ENCODE assay signal across 15 cellular contexts in the genomic region with DNA sequence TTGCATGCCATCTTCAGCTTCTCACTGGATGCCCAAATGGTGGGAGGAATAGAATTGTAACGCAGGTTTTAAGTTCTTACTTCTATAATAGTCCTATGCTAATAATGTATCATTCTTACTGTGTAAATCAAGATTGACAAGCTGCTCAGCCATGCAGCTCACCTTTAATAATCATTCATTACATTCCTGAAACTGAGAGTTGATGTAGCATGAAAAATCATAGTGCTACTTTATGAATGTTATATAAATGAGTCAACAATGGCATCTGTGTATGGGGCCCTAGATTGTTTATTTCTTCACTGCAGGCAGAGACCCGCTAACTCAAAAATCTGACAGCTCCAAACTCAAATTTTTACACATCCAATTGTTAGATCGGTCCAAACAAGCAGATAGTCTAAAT. TPM values are rescaled to one million over a fixed set of nuclear protein-coding genes. Genes with fewer than 3 reads are reported as not detected.
DNase-seq lines count a peak whose midpoint lies in the region; ATAC-seq lines count a peak whose summit lies in the region.
"Had no signal": no experiment of that assay in that cellular context is flagged by ENCODE, and none has a peak within 500 bp of the region (broad histone marks: within the 10 kb centered on the region; RNA-seq: fewer than 3 reads in every experiment).

No MANE protein-coding gene starts in this region.

- H3K4me1 ChIP-seq in CD4-positive, alpha-beta memory T cell (ENCODE audit: insufficient read depth, low read length): no peaks in the 10 kb centered on the region

- H3K36me3 Mint-ChIP-seq in activated T-helper 2 cell treated with anti-CD3 and anti-CD28 coated beads, Interferon-gamma antibody, Interleukin-2, Interleukin-4, amounts not matched to agents 10 μg/mL and 5 μg/mL and 100 μg/mL, durations not matched to agents 14 hours and 24 hours and 36 hours (ENCODE audit: low read depth): no peaks in the 10 kb centered on the region
- peaks cover 0 to 3% of the 10 kb centered on the region in 2 donors for H3K36me3 Mint-ChIP-seq in CD4-positive, alpha-beta memory T cell

- no peaks in the 10 kb centered on the region for H3K27me3 ChIP-seq in CD4-positive, alpha-beta memory T cell (ENCODE audit: insufficient read depth, low read length)

- no peak overlapping the region for H3K4me3 Mint-ChIP-seq in activated T-helper 2 cell treated with anti-CD3 and anti-CD28 coated beads, Interferon-gamma antibody, Interleukin-2, Interleukin-4, amounts not matched to agents 10 μg/mL and 5 μg/mL and 100 μg/mL, durations not matched to agents 14 hours and 24 hours and 36 hours (ENCODE audit: low read depth)
- H3K4me3 Mint-ChIP-seq in CD4-positive, alpha-beta memory T cell: no peak overlapping the region
- H3K4me3 Mint-ChIP-seq: endodermal cell; T-helper 1 cell treated with Interleukin-12 subunit alpha and Interleukin-12 subunit beta and Interleukin-4 antibody, amounts not matched to agents 30 μg/mL and 1 μg/mL, for 36 hours had no signal

- H3K4me3 ChIP-seq in CD4-positive, alpha-beta memory T cell (ENCODE audit: low read length in 2 of 2): no peak overlapping the region
- H3K4me3 ChIP-seq: lung had no signal

- no peaks in the 10 kb centered on the region for H3K4me1 Mint-ChIP-seq in activated T-helper 2 cell treated with anti-CD3 and anti-CD28 coated beads, Interferon-gamma antibody, Interleukin-2, Interleukin-4, amounts not matched to agents 10 μg/mL and 5 μg/mL and 100 μg/mL, durations not matched to agents 14 hours and 24 hours and 36 hours (ENCODE audit: low read depth)
- H3K4me1 Mint-ChIP-seq in CD4-positive, alpha-beta memory T cell: no peaks in the 10 kb centered on the region

- CTCF ChIA-PET in CD4-positive, alpha-beta memory T cell (lab: Charles Lee; ENCODE audit: partially characterized antibody): no interaction called here

- intact Hi-C loops in activated T-helper 2 cell treated with anti-CD3 and anti-CD28 coated beads, Interferon-gamma antibody, Interleukin-2, Interleukin-4, amounts not matched to agents 10 μg/mL and 5 μg/mL and 100 μg/mL, durations not matched to agents 14 hours and 24 hours and 36 hours (cut with micrococcal nuclease): loop anchor here (10.0 kb wide), 2 partner anchors 600 to 750 kb away; no protein-coding TSS in a partner anchor
- intact Hi-C loops in CD4-positive, alpha-beta memory T cell (cut with micrococcal nuclease): no loop called here

- POLR2A ChIA-PET in CD4-positive, alpha-beta memory T cell (lab: Charles Lee; ENCODE audit: partially characterized antibody): no interaction called here

- H3K36me3 ChIP-seq in CD4-positive, alpha-beta memory T cell (ENCODE audit: insufficient read depth, low read length): no peaks in the 10 kb centered on the region

- DNase-seq in EL (peak; percentile 26), pons (ENCODE audit: low spot score) (no peak), RKO (ENCODE audit: low spot score) (no peak)
- no peak for DNase-seq in activated T-helper 2 cell treated with anti-CD3 and anti-CD28 coated beads, Interferon-gamma antibody, Interleukin-2, Interleukin-4, amounts not matched to agents 10 μg/mL and 5 μg/mL and 100 μg/mL, durations not matched to agents 14 hours and 24 hours and 36 hours (ENCODE audit: low spot score)
- no peak for DNase-seq in CD4-positive, alpha-beta memory T cell
- DNase-seq: hippocampal formation; NCI-H187; stimulated activated naive CD4-positive, alpha-beta T cell treated with Interleukin-2 at 50 U/mL for 16 hours had no signal

- no peak overlapping the region for H3K27ac Mint-ChIP-seq in activated T-helper 2 cell treated with anti-CD3 and anti-CD28 coated beads, Interferon-gamma antibody, Interleukin-2, Interleukin-4, amounts not matched to agents 10 μg/mL and 5 μg/mL and 100 μg/mL, durations not matched to agents 14 hours and 24 hours and 36 hours
- H3K27ac Mint-ChIP-seq in CD4-positive, alpha-beta memory T cell: no peak overlapping the region
- H3K27ac Mint-ChIP-seq: endodermal cell; T-helper 1 cell treated with Interleukin-12 subunit alpha and Interleukin-12 subunit beta and Interleukin-4 antibody, amounts not matched to agents 30 μg/mL and 1 μg/mL, for 36 hours had no signal

- H3K9me3 Mint-ChIP-seq in activated T-helper 2 cell treated with anti-CD3 and anti-CD28 coated beads, Interferon-gamma antibody, Interleukin-2, Interleukin-4, amounts not matched to agents 10 μg/mL and 5 μg/mL and 100 μg/mL, durations not matched to agents 14 hours and 24 hours and 36 hours: no peaks in the 10 kb centered on the region
- H3K9me3 Mint-ChIP-seq in CD4-positive, alpha-beta memory T cell: no peaks in the 10 kb centered on the region
- H3K9me3 Mint-ChIP-seq: endodermal cell; T-helper 1 cell treated with Interleukin-12 subunit alpha and Interleukin-12 subunit beta and Interleukin-4 antibody, amounts not matched to agents 30 μg/mL and 1 μg/mL, for 36 hours had no signal

- no peak overlapping the region for H3K27ac ChIP-seq in CD4-positive, alpha-beta memory T cell (ENCODE audit: low read depth, low read length)

- H3K27me3 Mint-ChIP-seq in activated T-helper 2 cell treated with anti-CD3 and anti-CD28 coated beads, Interferon-gamma antibody, Interleukin-2, Interleukin-4, amounts not matched to agents 10 μg/mL and 5 μg/mL and 100 μg/mL, durations not matched to agents 14 hours and 24 hours and 36 hours (ENCODE audit: low read depth): no peaks in the 10 kb centered on the region
- peaks cover 5 to 6% of the 10 kb centered on the region in 2 donors for H3K27me3 Mint-ChIP-seq in CD4-positive, alpha-beta memory T cell

- H3K9me3 ChIP-seq in CD4-positive, alpha-beta memory T cell (ENCODE audit: control insufficient read depth in 1 of 2, low read length in 2 of 2): no peaks in the 10 kb centered on the region

- ATAC-seq in GM19023 (IDR thresholded peaks at IDR 0.05; ENCODE audit: unreplicated experiment) (peak; percentile 72), HG02571 (IDR thresholded peaks at IDR 0.05; ENCODE audit: unreplicated experiment) (peak; percentile 37), HG03159 (IDR thresholded peaks at IDR 0.05; ENCODE audit: unreplicated experiment) (peak; percentile 77)

RNA-seq across cellular contexts. Expression of a gene that starts 34.4 kb away (rescaled TPM):
- 96.5 and 102 TPM in 2 replicates for total RNA-seq in activated T-helper 2 cell treated with anti-CD3 and anti-CD28 coated beads, Interferon-gamma antibody, Interleukin-2, Interleukin-4, amounts not matched to agents 10 μg/mL and 5 μg/mL and 100 μg/mL, durations not matched to agents 14 hours and 24 hours and 36 hours
- 10 to 100 TPM; 21.0 to 25.9 TPM for total RNA-seq in CD4-positive, alpha-beta memory T cell
- 10 to 100 TPM; 31.1 to 36.2 TPM for polyA plus RNA-seq in CD4-positive, alpha-beta memory T cell

RNA-seq across cellular contexts. Expression of a gene that starts 47.0 kb away (rescaled TPM):
- total RNA-seq in activated T-helper 2 cell treated with anti-CD3 and anti-CD28 coated beads, Interferon-gamma antibody, Interleukin-2, Interleukin-4, amounts not matched to agents 10 μg/mL and 5 μg/mL and 100 μg/mL, durations not matched to agents 14 hours and 24 hours and 36 hours: 0.05 and 0.07 TPM in 2 replicates
- total RNA-seq in CD4-positive, alpha-beta memory T cell: 1 to 10 TPM in 1 of 2 experiments, under 1 TPM in 1; 0.44 to 1.1 TPM
- under 1 TPM in 1 of 2 donors, not detected in 1; 0.37 TPM for polyA plus RNA-seq in CD4-positive, alpha-beta memory T cell
- total RNA-seq: endodermal cell, HT1080 had no signal
